In genomic region chr19:17784201-17785008, GRCh38 we compare ENCODE assay signal across 8 cellular contexts. TPM values are rescaled to one million over a fixed set of nuclear protein-coding genes. Genes with fewer than 3 reads are reported as not detected.
DNase-seq lines count a peak whose midpoint lies in the region; ATAC-seq and TF ChIP-seq lines count a peak whose summit lies in the region.

No MANE protein-coding gene starts in this region.

- ATAC-seq in heart left ventricle: peak in 3 of 4 donors; percentile 34 to 70 (median 67)
- no peak for ATAC-seq in HG02840 (IDR thresholded peaks at IDR 0.05; ENCODE audit: low FRiP score, unreplicated experiment)
- ATAC-seq in GM18511 (IDR thresholded peaks at IDR 0.05; ENCODE audit: unreplicated experiment): no peak

- H3K36me3 ChIP-seq in heart left ventricle: no peaks in the 10 kb centered on the region

- CTCF ChIA-PET in activated naive CD4-positive, alpha-beta T cell treated with anti-CD3 and anti-CD28 coated beads for 36 hours (lab: Charles Lee): interaction anchor here (0.6 to 3.0 kb wide), 13 partner anchors 10 to 91 kb away, joined by 3 to 18 read pairs (median 4); partner anchors contain the start of genes B3GNT3 and SLC5A5

- H3K4me1 Mint-ChIP-seq in activated naive CD4-positive, alpha-beta T cell treated with anti-CD3 and anti-CD28 coated beads for 36 hours (ENCODE audit: low read depth): peaks cover 12% of the 10 kb centered on the region

- H3K4me3 ChIP-seq in LNCaP clone FGC (ENCODE audit: low read depth, low read length): no peak overlapping the region
- no peak overlapping the region for H3K4me3 ChIP-seq in heart left ventricle
- H3K4me3 ChIP-seq in retinal pigment epithelial cell (ENCODE audit: low read length): no peak overlapping the region

- peak; percentile 67 for TF ChIP-seq CTCF in LNCaP clone FGC (IDR thresholded peaks at IDR 0.05; ENCODE audit: control insufficient read depth, extremely low read depth, insufficient read depth)
- TF ChIP-seq CTCF in heart left ventricle (IDR thresholded peaks at IDR 0.05): peak; percentile 65 to 82 (median 76)
- peak; percentile 84 for TF ChIP-seq CTCF in retinal pigment epithelial cell (conservative IDR thresholded peaks at IDR 0.05; ENCODE audit: low read depth, low read length)

- no peak overlapping the region for H3K27ac ChIP-seq in heart left ventricle

- peak; percentile 33 for DNase-seq in DMS53 treated with DMSO at 0.1 percent for 48 hours (lab: John Stamatoyannopoulos, UW; ENCODE audit: unreplicated experiment)
- no peak for DNase-seq in LNCaP clone FGC (ENCODE audit: low read depth)
- peak; percentile 22 for DNase-seq in SKM-1 (lab: John Stamatoyannopoulos, UW; ENCODE audit: unreplicated experiment)
- DNase-seq in activated naive CD4-positive, alpha-beta T cell treated with anti-CD3 and anti-CD28 coated beads for 36 hours: peak; percentile 88
- peak; percentile 39 to 73 (median 58) for DNase-seq in heart left ventricle
- DNase-seq in retinal pigment epithelial cell (ENCODE audit: low read depth): no peak

- no peaks in the 10 kb centered on the region for H3K27me3 Mint-ChIP-seq in activated naive CD4-positive, alpha-beta T cell treated with anti-CD3 and anti-CD28 coated beads for 36 hours (ENCODE audit: low read depth)

- H3K9me3 Mint-ChIP-seq in activated naive CD4-positive, alpha-beta T cell treated with anti-CD3 and anti-CD28 coated beads for 36 hours: no peaks in the 10 kb centered on the region

- intact Hi-C loops in activated naive CD4-positive, alpha-beta T cell treated with anti-CD3 and anti-CD28 coated beads for 36 hours (cut with micrococcal nuclease): loop anchor here (1.0 to 2.0 kb wide), 3 partner anchors 71 to 148 kb away; partner anchors contain the start of gene CCDC124
- intact Hi-C loops in heart left ventricle (cut with DNase I): loop anchor here in 6 of 10 donors (2.0 to 10.0 kb wide), 6 partner anchors 68 to 340 kb away; partner anchors contain the start of gene TMEM221 (in 2 of the 6)

- H3K27me3 ChIP-seq in heart left ventricle: peaks cover 0 to 32% (median 13%) of the 10 kb centered on the region in 9 donors

- H3K9me3 ChIP-seq in heart left ventricle: no peaks in the 10 kb centered on the region

- peaks cover 0 to 5% (median 0%) of the 10 kb centered on the region in 12 donors for H3K4me1 ChIP-seq in heart left ventricle

- no peak for TF ChIP-seq POLR2A in heart left ventricle (IDR thresholded peaks at IDR 0.05)

- H3K4me3 Mint-ChIP-seq in activated naive CD4-positive, alpha-beta T cell treated with anti-CD3 and anti-CD28 coated beads for 36 hours: no peak overlapping the region

- 37 to 52% (median 47%) methylated on average over 26 to 32 of the region's 32 CpGs for WGBS in heart left ventricle, 4 donors

- no peak overlapping the region for H3K27ac Mint-ChIP-seq in activated naive CD4-positive, alpha-beta T cell treated with anti-CD3 and anti-CD28 coated beads for 36 hours

- H3K36me3 Mint-ChIP-seq in activated naive CD4-positive, alpha-beta T cell treated with anti-CD3 and anti-CD28 coated beads for 36 hours (ENCODE audit: low read depth): peaks cover 33% of the 10 kb centered on the region

RNA-seq across cellular contexts. Expression of gene B3GNT3, which starts 10.5 kb away (rescaled TPM):
- total RNA-seq in activated naive CD4-positive, alpha-beta T cell treated with anti-CD3 and anti-CD28 coated beads for 36 hours: under 1 TPM; 0.17 to 0.19 TPM
- total RNA-seq in heart left ventricle: not detected
- not detected for polyA plus RNA-seq in heart left ventricle

RNA-seq across cellular contexts. Expression of gene FCHO1, which starts 33.1 kb away (rescaled TPM):
- total RNA-seq in activated naive CD4-positive, alpha-beta T cell treated with anti-CD3 and anti-CD28 coated beads for 36 hours: 10 to 100 TPM; 48.9 to 56.8 TPM
- 1 to 10 TPM in 4 of 9 donors, under 1 TPM in 5; 0.29 to 3.3 (median 0.77) TPM for total RNA-seq in heart left ventricle
- under 1 TPM; 0.34 to 0.49 TPM for polyA plus RNA-seq in heart left ventricle

RNA-seq across cellular contexts. Expression of gene INSL3, which starts 36.9 kb away (rescaled TPM):
- total RNA-seq in activated naive CD4-positive, alpha-beta T cell treated with anti-CD3 and anti-CD28 coated beads for 36 hours: 1 to 10 TPM; 5.7 to 5.9 TPM
- total RNA-seq in heart left ventricle: under 1 TPM in 1 of 9 donors, not detected in 8; 0.56 TPM
- not detected for polyA plus RNA-seq in heart left ventricle

Comparison
In these comparisons a context has a peak if more than half of its experiments do, and no peak if none do; other contexts are left out.
1. DNase-seq: peak in DMS53 treated with DMSO at 0.1 percent for 48 hours (single experiment), SKM-1 (single experiment), activated naive CD4-positive, alpha-beta T cell treated with anti-CD3 and anti-CD28 coated beads for 36 hours (single experiment) and heart left ventricle (5 of 5); none in LNCaP clone FGC (single experiment) and retinal pigment epithelial cell (single experiment).
2. ATAC-seq: peak in heart left ventricle (3 of 4); none in HG02840 (single experiment) and GM18511 (single experiment).
3. RNA of gene FCHO1, which starts 33.1 kb away (total RNA-seq): 48.9 to 56.8 TPM in activated naive CD4-positive, alpha-beta T cell treated with anti-CD3 and anti-CD28 coated beads for 36 hours; 0.29 to 3.3 TPM in heart left ventricle; every median in the first group is over 10 times any median in the second.
4. RNA of gene INSL3, which starts 36.9 kb away (total RNA-seq): 5.7 to 5.9 TPM in activated naive CD4-positive, alpha-beta T cell treated with anti-CD3 and anti-CD28 coated beads for 36 hours; 0.56 TPM in heart left ventricle; every median in the first group is over 4 times any median in the second.
5. Peak in every context shown above with its lines, with median percentiles within 50 percentile points of each other: CTCF ChIP-seq.